7 cellular contexts compared by ENCODE assay signal in the genomic region with DNA sequence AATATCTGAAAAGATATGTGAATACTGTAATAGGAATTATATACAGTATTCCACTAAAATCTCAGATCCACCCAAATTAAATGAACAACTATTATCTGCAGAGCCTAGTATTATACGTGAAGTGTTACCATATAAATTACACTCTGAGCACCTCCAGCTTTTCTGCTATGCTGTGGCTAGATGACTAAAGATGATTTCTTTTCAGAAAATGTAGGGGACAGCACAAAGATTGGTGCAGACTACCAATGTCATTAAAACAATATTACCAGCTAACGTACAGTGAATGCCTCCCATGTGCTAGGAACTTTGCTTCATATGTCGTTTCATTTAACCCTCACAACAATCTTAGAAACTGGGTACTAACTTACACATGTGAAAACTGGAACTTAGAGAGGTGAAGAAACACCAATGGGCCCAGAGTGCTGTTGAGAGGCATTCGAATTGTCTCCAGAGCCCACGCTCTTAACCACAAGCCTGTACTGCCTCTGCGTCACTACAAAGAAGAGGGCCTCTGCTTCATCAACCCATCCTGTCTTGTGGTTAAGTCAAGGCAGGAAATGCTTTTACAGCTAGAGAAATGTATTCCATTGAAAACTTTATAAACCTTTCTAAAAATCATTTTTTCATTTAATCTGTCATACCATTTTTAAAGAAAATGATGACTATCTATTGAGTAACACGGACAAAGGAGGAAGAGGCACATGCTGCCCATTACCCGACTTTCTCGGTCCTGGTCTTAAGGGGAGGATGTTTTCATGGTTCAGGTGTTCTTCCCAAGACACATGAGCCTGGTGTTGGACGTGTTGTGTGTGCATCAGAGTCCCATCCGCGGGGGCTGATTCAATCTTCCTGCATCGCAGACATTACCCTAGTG. TPM values are rescaled to one million over a fixed set of nuclear protein-coding genes. Genes with fewer than 3 reads are reported as not detected.
DNase-seq lines count a peak whose midpoint lies in the region; ATAC-seq and TF ChIP-seq lines count a peak whose summit lies in the region.

No MANE protein-coding gene starts in this region.

- DNase-seq in activated CD4-positive, alpha-beta T cell treated with anti-CD3 and anti-CD28 coated beads for 24 hours (ENCODE audit: low read depth in 2 of 2), result peak; percentile 38 to 59
- DNase-seq in stimulated activated effector memory CD8-positive, alpha-beta T cell treated with anti-CD3 and anti-CD28 coated beads, Interleukin-12 subunit alpha, Interleukin-12 subunit beta, amount 100 ng/mL, for 72 hours (ENCODE audit: low spot score in 2 of 2), result peak; percentile 38 to 74
- DNase-seq in NCI-H82 (lab: John Stamatoyannopoulos, UW), result no peak
- DNase-seq in ecto neural progenitor cell (ENCODE audit: low spot score), result no peak

- no peaks in the 10 kb centered on the region for H3K9me3 ChIP-seq in gastroesophageal sphincter

- ATAC-seq in GM19455 (IDR thresholded peaks at IDR 0.05; ENCODE audit: unreplicated experiment) (peak; percentile 90), HG03442 (IDR thresholded peaks at IDR 0.05; ENCODE audit: unreplicated experiment) (peak; percentile 95), gastroesophageal sphincter (peak; percentile 62)
- ATAC-seq in stimulated activated effector memory CD8-positive, alpha-beta T cell treated with anti-CD3 and anti-CD28 coated beads, Interleukin-12 subunit alpha, Interleukin-12 subunit beta, amount 100 ng/mL, for 72 hours, result peak; percentile 98

- H3K36me3 ChIP-seq in gastroesophageal sphincter, result no peaks in the 10 kb centered on the region

- H3K4me3 Mint-ChIP-seq in stimulated activated effector memory CD8-positive, alpha-beta T cell treated with anti-CD3 and anti-CD28 coated beads, Interleukin-12 subunit alpha, Interleukin-12 subunit beta, amount 100 ng/mL, for 72 hours, result peak overlapping the region; percentile 79

- no peaks in the 10 kb centered on the region for H3K4me1 ChIP-seq in gastroesophageal sphincter

- no peaks in the 10 kb centered on the region for H3K9me3 Mint-ChIP-seq in stimulated activated effector memory CD8-positive, alpha-beta T cell treated with anti-CD3 and anti-CD28 coated beads, Interleukin-12 subunit alpha, Interleukin-12 subunit beta, amount 100 ng/mL, for 72 hours

- WGBS in gastroesophageal sphincter (ENCODE audit: low coverage in 1 of 2), 2 donors, result 76 to 78% methylated on average over 11 to 13 of the region's 13 CpGs

- H3K27me3 ChIP-seq in gastroesophageal sphincter, result no peaks in the 10 kb centered on the region

- peak overlapping the region in 2 of 4 donors; percentile 29 to 50 for H3K27ac ChIP-seq in gastroesophageal sphincter

- peak overlapping the region; percentile 96 for H3K27ac Mint-ChIP-seq in stimulated activated effector memory CD8-positive, alpha-beta T cell treated with anti-CD3 and anti-CD28 coated beads, Interleukin-12 subunit alpha, Interleukin-12 subunit beta, amount 100 ng/mL, for 72 hours

- H3K4me3 ChIP-seq in gastroesophageal sphincter, result no peak overlapping the region

- TF ChIP-seq CTCF in gastroesophageal sphincter (IDR thresholded peaks at IDR 0.05), result no peak

- TF ChIP-seq EP300 in gastroesophageal sphincter (IDR thresholded peaks at IDR 0.05), result no peak

- H3K4me1 Mint-ChIP-seq in stimulated activated effector memory CD8-positive, alpha-beta T cell treated with anti-CD3 and anti-CD28 coated beads, Interleukin-12 subunit alpha, Interleukin-12 subunit beta, amount 100 ng/mL, for 72 hours, result peaks cover 64% of the 10 kb centered on the region

- peaks cover 61% of the 10 kb centered on the region for H3K36me3 Mint-ChIP-seq in stimulated activated effector memory CD8-positive, alpha-beta T cell treated with anti-CD3 and anti-CD28 coated beads, Interleukin-12 subunit alpha, Interleukin-12 subunit beta, amount 100 ng/mL, for 72 hours

- no peak for TF ChIP-seq POLR2A in gastroesophageal sphincter (IDR thresholded peaks at IDR 0.05)

RNA-seq across cellular contexts. Expression of gene GPR65, which starts 1.3 kb away (rescaled TPM):
- 1 to 10 TPM in 1 of 4 donors, under 1 TPM in 3; 0.47 to 1.5 (median 0.52) TPM for total RNA-seq in gastroesophageal sphincter

RNA-seq across cellular contexts. Expression of gene GALC, which starts 13.2 kb away (rescaled TPM):
- total RNA-seq in gastroesophageal sphincter, result 10 to 100 TPM; 13.7 to 19.9 (median 16.6) TPM

Comparison
In these comparisons a context has a peak if more than half of its experiments do, and no peak if none do; other contexts are left out.
1. DNase-seq: peak in activated CD4-positive, alpha-beta T cell treated with anti-CD3 and anti-CD28 coated beads for 24 hours (2 of 2) and stimulated activated effector memory CD8-positive, alpha-beta T cell treated with anti-CD3 and anti-CD28 coated beads, Interleukin-12 subunit alpha, Interleukin-12 subunit beta, amount 100 ng/mL, for 72 hours (2 of 2); none in NCI-H82 (single experiment) and ecto neural progenitor cell (single experiment).
2. Peak in every context shown above with its lines, with median percentiles within 50 percentile points of each other: ATAC-seq.